Comparison of ENCODE assay signal across 22 cellular contexts in the genomic region with DNA sequence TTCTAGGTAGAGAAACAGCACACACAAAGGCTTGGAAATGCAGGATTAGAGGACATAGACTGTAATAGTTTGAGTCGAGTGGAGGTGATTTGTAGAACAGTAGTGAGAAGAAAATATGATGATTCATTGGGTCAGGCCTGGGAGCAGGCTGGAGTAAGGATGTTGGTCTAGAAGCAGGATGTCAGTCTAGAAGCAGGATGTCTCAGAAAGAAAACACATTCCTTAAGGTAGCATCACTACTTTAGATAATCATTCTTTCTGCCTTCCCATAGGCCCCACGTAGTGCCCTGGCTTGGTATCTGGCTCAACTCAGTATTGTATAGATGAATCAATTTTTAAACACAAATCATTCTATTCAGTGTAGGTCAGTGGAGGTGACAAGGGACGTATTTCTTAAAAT. TPM values are rescaled to one million over a fixed set of nuclear protein-coding genes. Genes with fewer than 3 reads are reported as not detected.
"Had no signal": no experiment of that assay in that cellular context is flagged by ENCODE, and none has a peak within 500 bp of the region (broad histone marks: within the 10 kb centered on the region; RNA-seq: fewer than 3 reads in every experiment).

No MANE protein-coding gene starts in this region.

- H3K4me3 ChIP-seq: coronary artery, esophagus muscularis mucosa, lower lobe of right lung, prostate gland, transverse colon, vagina had no signal

- H3K36me3 ChIP-seq: esophagus muscularis mucosa, lower lobe of right lung, prostate gland, transverse colon, vagina, WERI-Rb-1 had no signal

- H3K4me1 ChIP-seq: esophagus muscularis mucosa, lower lobe of right lung, prostate gland, transverse colon, vagina had no signal

- DNase-seq: activated CD4-positive, alpha-beta memory T cell treated with anti-CD3 and anti-CD28 coated beads, Interleukin-2, amount 10 ng/mL, durations not matched to agents 7 days and 5 days; activated CD4-positive, alpha-beta T cell treated with anti-CD3 and anti-CD28 coated beads for 4 hours; activated naive CD4-positive, alpha-beta T cell treated with anti-CD3 and anti-CD28 coated beads, Interleukin-2, amount 50 U/mL, for 16 hours; activated T-cell treated with anti-CD3 and anti-CD28 coated beads, Interleukin-2, amount 50 U/mL, for 24 hours; central memory CD4-positive, alpha-beta T cell; glutamatergic neuron; hypothalamus; lower lobe of right lung; midbrain; right cardiac atrium; small intestine; stimulated activated CD4-positive, alpha-beta T cell treated with anti-CD3 and anti-CD28 coated beads, Interleukin-4, amount 100 ng/mL, for 4 hours; stimulated activated CD8-positive, alpha-beta memory T cell treated with anti-CD3 and anti-CD28 coated beads, Interleukin-4, amount 100 ng/mL, for 48 hours; stimulated activated naive CD4-positive, alpha-beta T cell treated with Interleukin-2 at 50 U/mL for 16 hours; substantia nigra; transverse colon; WERI-Rb-1 had no signal

- H3K27me3 ChIP-seq: esophagus muscularis mucosa, transverse colon, vagina had no signal

- H3K9me3 ChIP-seq: esophagus muscularis mucosa, lower lobe of right lung, prostate gland, transverse colon, vagina had no signal

- H3K27ac ChIP-seq: coronary artery, esophagus muscularis mucosa, lower lobe of right lung, prostate gland, transverse colon, vagina, WERI-Rb-1 had no signal

RNA-seq across cellular contexts. Expression of a gene that starts 11.2 kb away (rescaled TPM):
- total RNA-seq: activated CD4-positive, alpha-beta memory T cell treated with anti-CD3 and anti-CD28 coated beads, Interleukin-2, amount 10 ng/mL, durations not matched to agents 7 days and 5 days; lower lobe of right lung; osteoblast; vagina had no signal
